In genomic region chr17:44320066-44320465, GRCh38 we compare ENCODE assay signal across 38 cellular contexts. TPM values are rescaled to one million over a fixed set of nuclear protein-coding genes. Genes with fewer than 3 reads are reported as not detected.
"Had no signal": no experiment of that assay in that cellular context is flagged by ENCODE, and none has a peak within 500 bp of the region (broad histone marks: within the 10 kb centered on the region; RNA-seq: fewer than 3 reads in every experiment).

No MANE protein-coding gene starts in this region.

- ATAC-seq: activated naive CD4-positive, alpha-beta T cell treated with anti-CD3 and anti-CD28 coated beads, Interleukin-2, amount 50 U/mL, for 72 hours; activated T-cell treated with anti-CD3 and anti-CD28 coated beads, Interleukin-2, amount 50 U/mL, for 4 hours; body of pancreas; PC-3; Right ventricle myocardium inferior; SK-N-SH treated with all-trans-retinoic acid at 6 μM for 48 hours; T-cell; T-helper 17 cell had no signal

- H3K27ac ChIP-seq: adrenal gland, body of pancreas, breast epithelium, Peyer's patch, VCaP had no signal

- H3K36me3 ChIP-seq: breast epithelium had no signal

- H3K9me3 ChIP-seq: adrenal gland, body of pancreas, breast epithelium, MG63, Peyer's patch had no signal

- H3K27ac Mint-ChIP-seq: activated B cell treated with CpG ODN at 0.5 μM for 24 hours; activated CD4-positive, alpha-beta memory T cell treated with anti-CD3 and anti-CD28 coated beads for 36 hours; activated naive CD4-positive, alpha-beta T cell treated with anti-CD3 and anti-CD28 coated beads for 36 hours; activated T-helper 1 cell treated with anti-CD3 and anti-CD28 coated beads, Interleukin-12 subunit alpha, Interleukin-12 subunit beta, Interleukin-2, Interleukin-4 antibody, amounts not matched to agents 30 ng/mL and 10 ng/mL and 1 ng/mL, durations not matched to agents 14 hours and 24 hours and 36 hours; T-cell; T-helper 17 cell had no signal

- DNase-seq: activated B cell treated with CpG ODN at 0.5 μM for 24 hours; activated CD4-positive, alpha-beta memory T cell treated with anti-CD3 and anti-CD28 coated beads for 36 hours; activated CD4-positive, alpha-beta T cell treated with anti-CD3 and anti-CD28 coated beads for 4 hours; activated CD4-positive, alpha-beta T cell treated with anti-CD3 and anti-CD28 coated beads, Interleukin-2, amount 50 U/mL, for 1 hour; activated CD4-positive, CD25-positive, alpha-beta regulatory T cell treated with anti-CD3 and anti-CD28 coated beads, Interleukin-2, amount 50 U/mL, for 72 hours; activated CD8-positive, alpha-beta memory T cell treated with anti-CD3 and anti-CD28 coated beads, Interleukin-2, amount 50 U/mL, for 4 hours; activated gamma-delta T cell treated with Interleukin-2 at 50 U/mL for 16 hours; activated naive CD4-positive, alpha-beta T cell treated with anti-CD3 and anti-CD28 coated beads for 36 hours; activated T-cell treated with anti-CD3 and anti-CD28 coated beads for 4 hours; activated T-cell treated with anti-CD3 and anti-CD28 coated beads, Interleukin-2, amount 50 U/mL, for 4 hours; adrenal gland; body of pancreas; Kasumi-1; MG63; NCI-H1048; NCI-H1105 treated with DMSO at 0.1 percent for 48 hours; NCI-H1436; NCI-H1694; NCI-H1930; NCI-H2081 treated with DMSO at 0.1 percent for 48 hours; NCI-H345; NCI-H524 treated with DMSO at 0.1 percent for 48 hours; NK-92 treated with Interleukin-12 subunit alpha and Interleukin-12 subunit beta, amount 100 ng/mL, for 24 hours; PC-3; Peyer's patch; RPMI8226; SIG-M5; T-cell; T-helper 17 cell; T-helper 9 cell had no signal

- H3K4me3 Mint-ChIP-seq: activated B cell treated with CpG ODN at 0.5 μM for 24 hours; activated CD4-positive, alpha-beta memory T cell treated with anti-CD3 and anti-CD28 coated beads for 36 hours; activated naive CD4-positive, alpha-beta T cell treated with anti-CD3 and anti-CD28 coated beads for 36 hours; activated T-cell treated with anti-CD3 and anti-CD28 coated beads, Interleukin-2, amount 50 U/mL, for 4 hours; activated T-helper 1 cell treated with anti-CD3 and anti-CD28 coated beads, Interleukin-12 subunit alpha, Interleukin-12 subunit beta, Interleukin-2, Interleukin-4 antibody, amounts not matched to agents 30 ng/mL and 10 ng/mL and 1 ng/mL, durations not matched to agents 14 hours and 24 hours and 36 hours; T-cell; T-helper 17 cell had no signal

- H3K9me3 Mint-ChIP-seq: activated CD4-positive, alpha-beta memory T cell treated with anti-CD3 and anti-CD28 coated beads for 36 hours; activated naive CD4-positive, alpha-beta T cell treated with anti-CD3 and anti-CD28 coated beads for 36 hours; activated naive CD4-positive, alpha-beta T cell treated with anti-CD3 and anti-CD28 coated beads, Interleukin-2, amount 50 U/mL, for 72 hours; activated T-cell treated with anti-CD3 and anti-CD28 coated beads, Interleukin-2, amount 50 U/mL, for 4 hours; activated T-helper 1 cell treated with anti-CD3 and anti-CD28 coated beads, Interleukin-12 subunit alpha, Interleukin-12 subunit beta, Interleukin-2, Interleukin-4 antibody, amounts not matched to agents 30 ng/mL and 10 ng/mL and 1 ng/mL, durations not matched to agents 14 hours and 24 hours and 36 hours; T-cell had no signal

- H3K36me3 Mint-ChIP-seq: activated naive CD4-positive, alpha-beta T cell treated with anti-CD3 and anti-CD28 coated beads, Interleukin-2, amount 50 U/mL, for 72 hours had no signal

- H3K4me3 ChIP-seq: adrenal gland, body of pancreas, breast epithelium, MG63, Peyer's patch had no signal

RNA-seq across cellular contexts. Expression of gene RUNDC3A, which starts 11.7 kb away (rescaled TPM):
- total RNA-seq: activated CD4-positive, alpha-beta memory T cell treated with anti-CD3 and anti-CD28 coated beads for 36 hours; NCI-H460 had no signal

RNA-seq across cellular contexts. Expression of gene SLC4A1, which starts 52.1 kb away (rescaled TPM):
- total RNA-seq: activated CD4-positive, alpha-beta memory T cell treated with anti-CD3 and anti-CD28 coated beads for 36 hours; activated naive CD4-positive, alpha-beta T cell treated with anti-CD3 and anti-CD28 coated beads for 36 hours; activated naive CD4-positive, alpha-beta T cell treated with anti-CD3 and anti-CD28 coated beads, Interleukin-2, amount 50 U/mL, for 72 hours; activated T-cell treated with anti-CD3 and anti-CD28 coated beads, Interleukin-2, amount 50 U/mL, for 4 hours; activated T-helper 1 cell treated with anti-CD3 and anti-CD28 coated beads, Interleukin-12 subunit alpha, Interleukin-12 subunit beta, Interleukin-2, Interleukin-4 antibody, amounts not matched to agents 30 ng/mL and 10 ng/mL and 1 ng/mL, durations not matched to agents 14 hours and 24 hours and 36 hours; astrocyte; body of pancreas; NCI-H460; PC-3; Peyer's patch; T-cell; T-helper 17 cell had no signal
